26 cellular contexts compared by ENCODE assay signal in the genomic region with DNA sequence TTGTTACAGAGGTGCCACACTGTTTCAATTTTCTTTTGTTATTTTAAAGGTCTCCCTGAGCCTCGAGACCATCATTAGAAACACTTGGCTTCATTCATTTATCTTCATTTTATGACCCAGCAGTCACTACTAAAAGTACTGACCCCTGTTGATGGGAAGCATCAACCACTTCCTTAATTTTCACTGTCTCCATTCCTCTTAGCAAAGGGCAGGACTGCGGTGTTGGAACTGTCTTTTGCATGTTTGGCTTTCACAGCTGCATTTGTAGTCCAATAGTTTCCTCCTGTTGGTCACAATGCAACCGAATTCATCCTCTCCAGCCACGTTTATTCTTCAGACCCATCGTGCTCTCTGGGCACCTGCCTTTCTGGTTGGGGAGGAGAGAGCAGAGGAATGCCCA.
"Had no signal": no experiment of that assay in that cellular context is flagged by ENCODE, and none has a peak within 500 bp of the region (broad histone marks: within the 10 kb centered on the region; RNA-seq: fewer than 3 reads in every experiment).

No MANE protein-coding gene starts in this region.

- FAIRE-seq: colon, kidney had no signal

- DNase-seq: effector CD8-positive, alpha-beta T cell; endodermal cell; foreskin fibroblast; gastrocnemius medialis; head of caudate nucleus; kidney; left lung; mesenchymal stem cell; midbrain; naive thymus-derived CD4-positive, alpha-beta T cell; occipital lobe; ovary; posterior cingulate gyrus; psoas muscle; right cardiac atrium; sigmoid colon; stimulated activated CD4-positive, alpha-beta T cell treated with anti-CD3 and anti-CD28 coated beads, Interleukin-4, amount 100 ng/mL, for 4 hours; stimulated activated naive CD8-positive, alpha-beta T cell treated with anti-CD3 and anti-CD28 coated beads, Interleukin-15, Interleukin-2, amounts not matched to agents 100 U/mL and 50 U/mL, for 24 hours; substantia nigra; testis; tibial artery had no signal

- H3K4me1 ChIP-seq: gastrocnemius medialis, left lung, psoas muscle, sigmoid colon, testis, tibial artery had no signal

- H3K4me3 ChIP-seq: gastrocnemius medialis, hepatocyte, left lung, ovary, psoas muscle, sigmoid colon, testis, tibial artery had no signal

- ATAC-seq: esophagus mucosa; gastrocnemius medialis; left lung; naive thymus-derived CD4-positive, alpha-beta T cell; psoas muscle; right cardiac atrium; stimulated activated memory B cell treated with anti-CD40 and anti-IgM and Interleukin-4, amounts not matched to agents 10 μg/mL and 1 μg/mL and 100 μg/mL, for 72 hours; stimulated activated naive CD8-positive, alpha-beta T cell treated with anti-CD3 and anti-CD28 coated beads, Interleukin-15, Interleukin-2, amounts not matched to agents 100 U/mL and 50 U/mL, for 24 hours had no signal

- H3K79me2 ChIP-seq: hepatocyte had no signal

- H3K4me2 ChIP-seq: hepatocyte had no signal

- H3K36me3 ChIP-seq: gastrocnemius medialis, left lung, ovary, sigmoid colon, tibial artery had no signal

- H2AFZ ChIP-seq: hepatocyte had no signal

- H3K27me3 ChIP-seq: gastrocnemius medialis, hepatocyte, left lung, ovary, sigmoid colon, testis had no signal

- H3K27ac ChIP-seq: epithelial cell of prostate, gastrocnemius medialis, hepatocyte, left lung, ovary, psoas muscle, sigmoid colon, testis, tibial artery had no signal

- H3K9me3 ChIP-seq: gastrocnemius medialis, left lung, ovary, psoas muscle, testis had no signal
